Comparison of ENCODE assay signal across 8 cellular contexts in genomic region chr6:137873273-137873762, GRCh38. TPM values are rescaled to one million over a fixed set of nuclear protein-coding genes. Genes with fewer than 3 reads are reported as not detected.
DNase-seq lines count a peak whose midpoint lies in the region; ATAC-seq and TF ChIP-seq lines count a peak whose summit lies in the region.

No MANE protein-coding gene starts in this region.

- no peak for TF ChIP-seq CTCF in ovary (IDR thresholded peaks at IDR 0.05)
- TF ChIP-seq CTCF in vagina (IDR thresholded peaks at IDR 0.05) = no peak

- H3K9me3 ChIP-seq in ovary (no peaks in the 10 kb centered on the region), vagina (no peaks in the 10 kb centered on the region)

- no peak for TF ChIP-seq EP300 in ovary (IDR thresholded peaks at IDR 0.05)

- H3K36me3 ChIP-seq in ovary = no peaks in the 10 kb centered on the region
- H3K36me3 ChIP-seq in vagina = peaks cover 0 to 34% of the 10 kb centered on the region in 2 donors

- H3K27me3 ChIP-seq in ovary (no peaks in the 10 kb centered on the region), vagina (no peaks in the 10 kb centered on the region)

- peak overlapping the region; percentile 87 for H3K27ac Mint-ChIP-seq in T-helper 2 cell treated with Interferon-gamma antibody and Interleukin-4, amounts not matched to agents 5 μg/mL and 100 μg/mL, for 36 hours

- H3K4me1 Mint-ChIP-seq in T-helper 2 cell treated with Interferon-gamma antibody and Interleukin-4, amounts not matched to agents 5 μg/mL and 100 μg/mL, for 36 hours (ENCODE audit: low read depth) = peaks cover 63% of the 10 kb centered on the region

- H3K27ac ChIP-seq in ovary = no peak overlapping the region
- H3K27ac ChIP-seq in vagina = peak overlapping the region; percentile 53

- peak overlapping the region; percentile 87 for H3K4me3 Mint-ChIP-seq in T-helper 2 cell treated with Interferon-gamma antibody and Interleukin-4, amounts not matched to agents 5 μg/mL and 100 μg/mL, for 36 hours

- no peaks in the 10 kb centered on the region for H3K9me3 Mint-ChIP-seq in T-helper 2 cell treated with Interferon-gamma antibody and Interleukin-4, amounts not matched to agents 5 μg/mL and 100 μg/mL, for 36 hours

- DNase-seq in T-helper 2 cell treated with Interferon-gamma antibody and Interleukin-4, amounts not matched to agents 5 μg/mL and 100 μg/mL, for 36 hours (ENCODE audit: low spot score) = peak; percentile 93
- DNase-seq in effector CD4-positive, alpha-beta T cell = peak; percentile 43
- DNase-seq in ovary = peak in 4 of 5 donors; percentile 52 to 81 (median 64)
- no peak for DNase-seq in vagina (ENCODE audit: extremely low spot score in 2 of 2)
- no peak for DNase-seq in NCI-H2196 (lab: John Stamatoyannopoulos, UW; ENCODE audit: unreplicated experiment)
- no peak for DNase-seq in HPDE6-E6E7 (ENCODE audit: extremely low spot score)

- peaks cover 10% of the 10 kb centered on the region for H3K4me1 ChIP-seq in ovary (ENCODE audit: insufficient read depth)
- peaks cover 58% of the 10 kb centered on the region for H3K4me1 ChIP-seq in vagina

- peak; percentile 20 for TF ChIP-seq POLR2A in GM18526 (IDR thresholded peaks at IDR 0.05; ENCODE audit: extremely low read depth, insufficient read length)
- no peak for TF ChIP-seq POLR2A in ovary (IDR thresholded peaks at IDR 0.05)
- no peak for TF ChIP-seq POLR2A in vagina (IDR thresholded peaks at IDR 0.05)

- H3K27me3 Mint-ChIP-seq in T-helper 2 cell treated with Interferon-gamma antibody and Interleukin-4, amounts not matched to agents 5 μg/mL and 100 μg/mL, for 36 hours (ENCODE audit: low read depth) = no peaks in the 10 kb centered on the region

- intact Hi-C loops in ovary (cut with DNase I) = loop anchor here in 2 of 4 donors (5.0 to 10.0 kb wide), 2 partner anchors 71 to 166 kb away; no protein-coding TSS in a partner anchor
- intact Hi-C loops in vagina (cut with DNase I) = no loop called here

- ATAC-seq in HG03097 (IDR thresholded peaks at IDR 0.05; ENCODE audit: low FRiP score, unreplicated experiment) = peak; percentile 34

- peaks cover 76% of the 10 kb centered on the region for H3K36me3 Mint-ChIP-seq in T-helper 2 cell treated with Interferon-gamma antibody and Interleukin-4, amounts not matched to agents 5 μg/mL and 100 μg/mL, for 36 hours (ENCODE audit: low read depth)

- H3K4me3 ChIP-seq in ovary = peak overlapping the region; percentile 7
- peak overlapping the region in 1 of 2 donors; percentile 13 for H3K4me3 ChIP-seq in vagina

- 8 to 11% (median 9%) methylated on average over 7 of the region's 7 CpGs for WGBS in ovary, 3 donors

RNA-seq across cellular contexts. Expression of gene TNFAIP3, which starts 6.3 kb away (rescaled TPM):
- 100 to 1,000 TPM in 3 of 7 donors, 10 to 100 TPM in 4; 57.3 to 206 (median 99.5) TPM for total RNA-seq in ovary
- polyA plus RNA-seq in ovary = 10 to 100 TPM; 35.4 to 58.0 TPM
- 28.5 TPM for total RNA-seq in vagina

Comparison
In these comparisons a context has a peak if more than half of its experiments do, and no peak if none do; other contexts are left out.
1. DNase-seq: peak in T-helper 2 cell treated with Interferon-gamma antibody and Interleukin-4, amounts not matched to agents 5 μg/mL and 100 μg/mL, for 36 hours (single experiment), effector CD4-positive, alpha-beta T cell (single experiment) and ovary (4 of 5); none in vagina (0 of 2), NCI-H2196 (single experiment) and HPDE6-E6E7 (single experiment).